In genomic region chr1:155981266-155982088, GRCh38 we compare ENCODE assay signal across 1 cellular context.
A peak's percentile ranks its signal among the peaks of the same experiment; 100 is the strongest.
TF ChIP-seq lines count a peak whose summit lies in the region.

No MANE protein-coding gene starts in this region.

TF ChIP-seq in endothelial cell of umbilical vein, 7 proteins besides CTCF, POLR2A, EP300 and RAD21:
- TF ChIP-seq MYC (IDR thresholded peaks at IDR 0.05; ENCODE audit: low read depth, low read length) (no peak), FOS (IDR thresholded peaks at IDR 0.05; ENCODE audit: borderline replicate concordance, insufficient read depth, low read length) (peak; percentile 45), MAX (IDR thresholded peaks at IDR 0.05; ENCODE audit: insufficient read depth, insufficient read length) (no peak), EZH2 (IDR thresholded peaks at IDR 0.05; ENCODE audit: borderline replicate concordance, low read depth, low read length, severe bottlenecking) (no peak), GATA2 (IDR thresholded peaks at IDR 0.05; ENCODE audit: insufficient read depth, insufficient read length, low read depth, low read length) (no peak), JUN (IDR thresholded peaks at IDR 0.05; ENCODE audit: borderline replicate concordance, insufficient read depth, insufficient read length, low read depth) (peak; percentile 15), POLR2AphosphoS5 (IDR thresholded peaks at IDR 0.05; ENCODE audit: insufficient read depth, low read depth, low read length) (peak; percentile 18)
